ENCODE assay signal across 18 cellular contexts in genomic region chr4:8086751-8087445, GRCh38.
"Had no signal": no experiment of that assay in that cellular context is flagged by ENCODE, and none has a peak within 500 bp of the region (broad histone marks: within the 10 kb centered on the region; RNA-seq: fewer than 3 reads in every experiment).

No MANE protein-coding gene starts in this region.

- H3K36me3 ChIP-seq: brain microvascular endothelial cell, neutrophil, tibial artery had no signal

- H3K27me3 ChIP-seq: neutrophil, tibial artery had no signal

- H3K27ac ChIP-seq: brain microvascular endothelial cell, coronary artery, neutrophil, tibial artery had no signal

- H3K4me1 ChIP-seq: tibial artery had no signal

- H3K9me3 ChIP-seq: neutrophil, tibial artery had no signal

- ATAC-seq: activated CD8-positive, alpha-beta T cell treated with anti-CD3 and anti-CD28 coated beads for 36 hours; naive thymus-derived CD4-positive, alpha-beta T cell; stimulated activated naive CD8-positive, alpha-beta T cell treated with anti-CD3 and anti-CD28 coated beads, Interleukin-15, Interleukin-2, amounts not matched to agents 100 U/mL and 50 U/mL, for 24 hours; T-cell had no signal

- H3K4me3 ChIP-seq: coronary artery, tibial artery had no signal

- DNase-seq: activated CD4-positive, alpha-beta T cell treated with anti-CD3 and anti-CD28 coated beads, Interleukin-2, amount 10 ng/mL, durations not matched to agents 24 days and 14 days; activated CD8-positive, alpha-beta T cell treated with anti-CD3 and anti-CD28 coated beads for 36 hours; activated naive CD4-positive, alpha-beta T cell treated with anti-CD3 and anti-CD28 coated beads, Interleukin-2, amount 10 ng/mL, durations not matched to agents 7 days and 5 days; activated T-cell treated with anti-CD3 and anti-CD28 coated beads, Interleukin-2, amount 50 U/mL, for 1 hour; brain microvascular endothelial cell; foreskin melanocyte; head of caudate nucleus; kidney glomerular epithelial cell; mesenchymal stem cell; naive thymus-derived CD4-positive, alpha-beta T cell; stimulated activated CD4-positive, alpha-beta T cell treated with anti-CD3 and anti-CD28 coated beads, Interleukin-1b, Interleukin-23, amount 100 ng/mL, for 48 hours; stimulated activated naive CD8-positive, alpha-beta T cell treated with anti-CD3 and anti-CD28 coated beads, Interleukin-15, Interleukin-2, amounts not matched to agents 100 U/mL and 50 U/mL, for 24 hours; substantia nigra; T-cell; T-helper 9 cell; tibial artery had no signal
